In the genomic region with DNA sequence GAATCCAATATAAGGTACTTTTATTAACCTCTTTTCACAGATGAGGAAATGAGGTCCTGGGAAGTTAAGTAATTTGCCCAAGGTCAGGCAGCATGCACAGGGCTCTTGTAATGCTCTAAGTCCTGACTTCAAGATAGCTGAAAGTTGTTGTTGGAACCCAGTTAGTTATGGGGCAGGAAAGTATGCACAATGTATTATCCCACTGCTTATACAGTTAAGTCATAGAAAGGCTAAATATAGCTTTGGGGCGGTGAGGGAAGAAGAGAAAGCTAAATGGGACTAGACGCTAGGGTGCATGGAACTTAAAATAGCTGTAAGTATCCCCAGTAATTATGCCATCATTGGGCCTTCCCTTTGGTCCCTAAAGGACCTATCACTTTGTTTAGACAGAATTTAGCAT, we compare ENCODE assay signal across 1 cellular context.
TF ChIP-seq lines count a peak whose summit lies in the region.

No MANE protein-coding gene starts in this region.

TF ChIP-seq in K562, 482 proteins besides CTCF, POLR2A, EP300 and RAD21:
- TF ChIP-seq MEF2A (IDR thresholded peaks at IDR 0.05; ENCODE audit: control insufficient read depth, low read depth, low read length) (peak; percentile 85; the same call in 1 of the 2 replicates), MEF2D (tag; conservative IDR thresholded peaks at IDR 0.05; ENCODE audit: low read depth) (peak; percentile 77)
- TF ChIP-seq, protein P1, sequence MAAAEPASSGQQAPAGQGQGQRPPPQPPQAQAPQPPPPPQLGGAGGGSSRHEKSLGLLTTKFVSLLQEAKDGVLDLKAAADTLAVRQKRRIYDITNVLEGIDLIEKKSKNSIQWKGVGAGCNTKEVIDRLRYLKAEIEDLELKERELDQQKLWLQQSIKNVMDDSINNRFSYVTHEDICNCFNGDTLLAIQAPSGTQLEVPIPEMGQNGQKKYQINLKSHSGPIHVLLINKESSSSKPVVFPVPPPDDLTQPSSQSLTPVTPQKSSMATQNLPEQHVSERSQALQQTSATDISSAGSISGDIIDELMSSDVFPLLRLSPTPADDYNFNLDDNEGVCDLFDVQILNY (CRISPR knock-in tag; IDR thresholded peaks at IDR 0.05): no peak
TF ChIP-seq in K562: peak in this region for 2.
